9 cellular contexts compared by ENCODE assay signal in the genomic region with DNA sequence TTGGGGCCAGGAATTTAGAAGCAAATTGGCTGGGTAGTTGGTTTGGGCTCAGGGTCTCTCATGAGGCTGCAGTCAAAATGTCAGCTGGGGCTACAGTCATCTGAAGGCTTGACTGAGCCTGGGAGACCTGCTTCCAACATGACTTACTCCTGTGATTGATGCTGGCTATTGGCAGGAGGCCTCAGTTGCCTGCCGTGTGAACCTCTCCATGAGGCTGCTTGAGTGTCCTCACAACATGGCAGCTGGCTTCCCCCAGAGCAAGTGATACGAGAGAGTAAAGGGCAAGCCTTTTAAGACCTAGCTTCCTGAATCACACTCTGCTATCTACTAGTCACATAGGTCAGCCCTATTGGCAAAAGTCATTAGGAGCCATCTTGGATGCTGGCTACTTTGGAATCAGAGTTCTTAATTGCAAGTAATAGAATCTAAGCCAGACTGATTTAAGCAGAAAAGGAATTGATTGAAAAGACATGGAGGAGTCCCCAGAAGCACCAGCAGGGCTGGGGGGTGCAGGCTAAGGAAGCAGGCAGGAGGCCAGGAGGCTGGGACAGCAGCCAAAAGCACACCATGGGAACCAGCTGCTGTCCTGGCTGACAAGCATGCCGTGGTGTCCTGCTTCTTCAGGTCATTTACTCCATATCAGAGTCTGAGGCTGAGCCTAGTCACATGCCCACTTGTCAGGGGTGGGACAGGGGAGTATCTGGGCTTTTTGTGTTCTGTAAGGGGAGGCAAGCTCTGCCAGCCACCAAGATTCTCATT. TPM values are rescaled to one million over a fixed set of nuclear protein-coding genes. Genes with fewer than 3 reads are reported as not detected.
DNase-seq lines count a peak whose midpoint lies in the region; ATAC-seq, FAIRE-seq and TF ChIP-seq lines count a peak whose summit lies in the region.
"Had no signal": no experiment of that assay in that cellular context is flagged by ENCODE, and none has a peak within 500 bp of the region (broad histone marks: within the 10 kb centered on the region; RNA-seq: fewer than 3 reads in every experiment).

No MANE protein-coding gene starts in this region.

- intact Hi-C loops in natural killer cell (cut with micrococcal nuclease): no loop called here

- no peak for FAIRE-seq in GM19239 (lab: Jason Lieb, UNC)
- FAIRE-seq: endometrium had no signal

- no peak overlapping the region for H3K4me3 Mint-ChIP-seq in natural killer cell

- H3K36me3 ChIP-seq in BE2C: no peaks in the 10 kb centered on the region

- no peaks in the 10 kb centered on the region for H3K9me3 ChIP-seq in BE2C

- no peaks in the 10 kb centered on the region for H3K36me3 Mint-ChIP-seq in natural killer cell

- no peak for ATAC-seq in GM21576 (IDR thresholded peaks at IDR 0.05; ENCODE audit: unreplicated experiment)
- no peak for ATAC-seq in natural killer cell

- peaks cover 0 to 1% of the 10 kb centered on the region in 2 donors for H3K4me1 Mint-ChIP-seq in natural killer cell

- H3K4me3 ChIP-seq in BE2C (ENCODE audit: low read depth, low read length): no peak overlapping the region

- H3K27me3 Mint-ChIP-seq in natural killer cell (ENCODE audit: low read depth in 2 of 2): no peaks in the 10 kb centered on the region

- DNase-seq in BE2C (peak; percentile 67), NCI-H1694 (lab: John Stamatoyannopoulos, UW) (peak; percentile 73), cerebellar cortex (ENCODE audit: low spot score) (peak; percentile 75), midbrain (lab: John Stamatoyannopoulos, UW) (peak; percentile 62), NCI-H2227 (lab: John Stamatoyannopoulos, UW; ENCODE audit: unreplicated experiment) (no peak), GM19239 (ENCODE audit: insufficient read length, low spot score) (no peak), natural killer cell (no peak)

- no peaks in the 10 kb centered on the region; the same call in 1 of the 2 replicates for H3K4me1 ChIP-seq in BE2C

- H3K9me3 Mint-ChIP-seq in natural killer cell: no peaks in the 10 kb centered on the region

- no peak overlapping the region for H3K27ac Mint-ChIP-seq in natural killer cell

- no peak for TF ChIP-seq CTCF in BE2C (IDR thresholded peaks at IDR 0.05; ENCODE audit: low read depth, low read length)
- TF ChIP-seq CTCF in natural killer cell (IDR thresholded peaks at IDR 0.05): no peak

- no peaks in the 10 kb centered on the region for H3K27me3 ChIP-seq in BE2C

RNA-seq across cellular contexts. Expression of gene GIGYF2, which starts 7.8 kb away (rescaled TPM):
- polyA plus RNA-seq in BE2C (2012; ENCODE audit: insufficient read depth, insufficient read length, low read depth): 59.5 TPM
- 10 to 100 TPM; 73.6 to 85.3 (median 80.1) TPM for total RNA-seq in natural killer cell

RNA-seq across cellular contexts. Expression of gene EFHD1, which starts 55.9 kb away (rescaled TPM):
- not detected for polyA plus RNA-seq in BE2C (2012; ENCODE audit: insufficient read depth, insufficient read length, low read depth)
- total RNA-seq in natural killer cell: under 1 TPM in 1 of 3 donors, not detected in 2; 0.58 TPM

Comparison
In these comparisons a context has a peak if more than half of its experiments do, and no peak if none do; other contexts are left out.
1. DNase-seq: peak in BE2C (single experiment), NCI-H1694 (single experiment), cerebellar cortex (single experiment) and midbrain (single experiment); none in NCI-H2227 (single experiment), GM19239 (single experiment) and natural killer cell (single experiment).